ENCODE assay signal across 10 cellular contexts in the genomic region with DNA sequence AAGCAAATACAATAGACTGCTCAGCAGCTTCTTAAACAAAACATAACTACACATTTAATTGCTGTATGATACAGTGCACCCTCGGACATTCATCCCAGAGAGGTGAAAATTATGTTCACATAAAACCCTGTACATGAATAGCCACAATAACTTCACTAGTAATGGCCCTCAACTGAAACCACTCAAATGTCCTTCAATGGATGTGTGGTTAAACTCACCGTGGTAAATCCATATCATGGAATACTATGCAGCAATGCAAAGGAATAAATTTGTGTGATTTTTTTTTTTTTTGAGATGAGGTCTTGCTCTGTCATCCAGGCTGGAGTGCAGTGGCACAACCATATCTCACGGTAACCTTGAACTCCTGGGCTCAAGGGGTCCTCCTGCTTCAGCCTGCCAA.
"Had no signal": no experiment of that assay in that cellular context is flagged by ENCODE, and none has a peak within 500 bp of the region (broad histone marks: within the 10 kb centered on the region; RNA-seq: fewer than 3 reads in every experiment).

No MANE protein-coding gene starts in this region.

- ATAC-seq: GM23338, HCT116 had no signal

- H3K4me3 Mint-ChIP-seq: GM23338, H9, HFFc6 had no signal

- H3K9ac ChIP-seq: GM23248 had no signal

- H3K4me3 ChIP-seq: GM23248, GM23338, HAP-1 had no signal

- H3K4me1 ChIP-seq: HAP-1 had no signal

- H3K27ac ChIP-seq: GM23248 had no signal

- H2AFZ ChIP-seq: GM23248, GM23338 had no signal

- FAIRE-seq: H54 had no signal

- H3K9me3 ChIP-seq: HAP-1 had no signal

- H3K27ac Mint-ChIP-seq: GM23338, H9, HFFc6 had no signal

- DNase-seq: GM23248, GOT3, H7, H9, HCEC 1CT, HFFc6 had no signal

- H3K4me2 ChIP-seq: GM23338 had no signal

- H3K36me3 ChIP-seq: HAP-1 had no signal
